In the genomic region with DNA sequence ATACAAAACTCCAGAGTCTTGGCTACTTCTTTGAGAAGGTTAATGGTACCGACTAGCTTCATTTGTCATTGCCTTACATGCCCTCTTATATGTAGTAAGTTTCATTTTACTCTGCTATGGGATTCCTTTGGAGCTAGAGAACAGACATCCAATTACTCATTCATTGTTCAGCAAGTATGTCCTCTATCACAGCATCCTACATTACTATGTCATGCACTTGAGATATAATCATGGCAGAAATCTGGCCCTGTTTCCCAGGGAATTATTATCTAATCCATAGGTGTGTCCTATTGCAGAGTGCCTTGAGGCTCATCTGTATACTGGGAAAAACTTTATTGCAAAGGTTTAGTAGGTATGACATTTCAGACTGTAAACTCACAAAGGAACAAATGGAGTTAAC, we compare ENCODE assay signal across 30 cellular contexts.
DNase-seq lines count a peak whose midpoint lies in the region; ATAC-seq and TF ChIP-seq lines count a peak whose summit lies in the region.
"Had no signal": no experiment of that assay in that cellular context is flagged by ENCODE, and none has a peak within 500 bp of the region (broad histone marks: within the 10 kb centered on the region; RNA-seq: fewer than 3 reads in every experiment).

No MANE protein-coding gene starts in this region.

- ATAC-seq in SK-N-SH treated with all-trans-retinoic acid at 6 μM for 48 hours = peak; percentile 44; the same call in 1 of the 3 replicates
- ATAC-seq: activated CD8-positive, alpha-beta T cell treated with anti-CD3 and anti-CD28 coated beads for 36 hours; activated T-helper 17 cell treated with anti-CD3 and anti-CD28 coated beads, Interleukin-2, amount 50 U/mL, for 72 hours; effector memory CD8-positive, alpha-beta T cell; heart right ventricle had no signal

- H3K4me3 ChIP-seq in fibroblast of the aortic adventitia (ENCODE audit: low read depth, low read length) (no peak overlapping the region), skeletal muscle cell (ENCODE audit: low read depth, low read length) (no peak overlapping the region)
- H3K4me3 ChIP-seq: breast epithelium, coronary artery, heart right ventricle, Peyer's patch, right atrium auricular region had no signal

- TF ChIP-seq CTCF in fibroblast of the aortic adventitia (IDR thresholded peaks at IDR 0.05; ENCODE audit: insufficient read depth, low read length) = no peak

- DNase-seq in HCEC 1CT (peak; percentile 45), fibroblast of the aortic adventitia (ENCODE audit: low read depth) (peak; percentile 9), skeletal muscle cell (ENCODE audit: low read depth) (peak; percentile 12), NCI-H1092 (lab: John Stamatoyannopoulos, UW) (no peak), foreskin melanocyte (no peak), NCI-H748 treated with DMSO at 0.1 percent for 48 hours (lab: John Stamatoyannopoulos, UW) (no peak)
- no peak for DNase-seq in activated CD4-positive, alpha-beta T cell treated with anti-CD3 and anti-CD28 coated beads for 4 hours
- DNase-seq: activated CD4-positive, CD25-positive, alpha-beta regulatory T cell treated with anti-CD3 and anti-CD28 coated beads, Interleukin-2, amount 50 U/mL, for 72 hours; activated CD8-positive, alpha-beta T cell treated with anti-CD3 and anti-CD28 coated beads for 36 hours; activated naive CD4-positive, alpha-beta T cell treated with anti-CD3 and anti-CD28 coated beads, Interleukin-2, amount 10 ng/mL, durations not matched to agents 7 days and 5 days; amniotic stem cell; DMS79; effector memory CD8-positive, alpha-beta T cell; erythroblast; H7; heart right ventricle; kidney glomerular epithelial cell; MV-4-11; NCI-H146; NCI-H446; NCI-H774; Peyer's patch; SHP77 treated with DMSO at 0.1 percent for 48 hours; stimulated activated CD4-positive, alpha-beta T cell treated with anti-CD3 and anti-CD28 coated beads, Interleukin-1b, Interleukin-23, amount 100 ng/mL, for 48 hours; stimulated activated naive CD4-positive, alpha-beta T cell treated with Interleukin-2 at 50 U/mL for 16 hours had no signal

TF ChIP-seq in SK-N-SH treated with all-trans-retinoic acid at 6 μM for 48 hours, 23 proteins besides CTCF, POLR2A, EP300 and RAD21:
- TF ChIP-seq, protein P1, sequence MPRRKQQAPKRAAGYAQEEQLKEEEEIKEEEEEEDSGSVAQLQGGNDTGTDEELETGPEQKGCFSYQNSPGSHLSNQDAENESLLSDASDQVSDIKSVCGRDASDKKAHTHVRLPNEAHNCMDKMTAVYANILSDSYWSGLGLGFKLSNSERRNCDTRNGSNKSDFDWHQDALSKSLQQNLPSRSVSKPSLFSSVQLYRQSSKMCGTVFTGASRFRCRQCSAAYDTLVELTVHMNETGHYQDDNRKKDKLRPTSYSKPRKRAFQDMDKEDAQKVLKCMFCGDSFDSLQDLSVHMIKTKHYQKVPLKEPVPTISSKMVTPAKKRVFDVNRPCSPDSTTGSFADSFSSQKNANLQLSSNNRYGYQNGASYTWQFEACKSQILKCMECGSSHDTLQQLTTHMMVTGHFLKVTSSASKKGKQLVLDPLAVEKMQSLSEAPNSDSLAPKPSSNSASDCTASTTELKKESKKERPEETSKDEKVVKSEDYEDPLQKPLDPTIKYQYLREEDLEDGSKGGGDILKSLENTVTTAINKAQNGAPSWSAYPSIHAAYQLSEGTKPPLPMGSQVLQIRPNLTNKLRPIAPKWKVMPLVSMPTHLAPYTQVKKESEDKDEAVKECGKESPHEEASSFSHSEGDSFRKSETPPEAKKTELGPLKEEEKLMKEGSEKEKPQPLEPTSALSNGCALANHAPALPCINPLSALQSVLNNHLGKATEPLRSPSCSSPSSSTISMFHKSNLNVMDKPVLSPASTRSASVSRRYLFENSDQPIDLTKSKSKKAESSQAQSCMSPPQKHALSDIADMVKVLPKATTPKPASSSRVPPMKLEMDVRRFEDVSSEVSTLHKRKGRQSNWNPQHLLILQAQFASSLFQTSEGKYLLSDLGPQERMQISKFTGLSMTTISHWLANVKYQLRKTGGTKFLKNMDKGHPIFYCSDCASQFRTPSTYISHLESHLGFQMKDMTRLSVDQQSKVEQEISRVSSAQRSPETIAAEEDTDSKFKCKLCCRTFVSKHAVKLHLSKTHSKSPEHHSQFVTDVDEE (CRISPR knock-in tag; IDR thresholded peaks at IDR 0.05) = no peak
- TF ChIP-seq ZFP30 (CRISPR knock-in tag; IDR thresholded peaks at IDR 0.05) (no peak), OSR1 (CRISPR knock-in tag; IDR thresholded peaks at IDR 0.05) (no peak), ZC3H10 (CRISPR knock-in tag; IDR thresholded peaks at IDR 0.05) (no peak), TCF4 (CRISPR knock-in tag; IDR thresholded peaks at IDR 0.05; ENCODE audit: borderline replicate concordance) (no peak), GLIS3 (CRISPR knock-in tag; IDR thresholded peaks at IDR 0.05) (no peak), ZFP3 (CRISPR knock-in tag; IDR thresholded peaks at IDR 0.05) (no peak), ISL1 (CRISPR knock-in tag; IDR thresholded peaks at IDR 0.05) (no peak), PPARA (CRISPR knock-in tag; IDR thresholded peaks at IDR 0.05; ENCODE audit: borderline replicate concordance) (no peak), ESRRG (CRISPR knock-in tag; IDR thresholded peaks at IDR 0.05) (no peak), SNAI2 (CRISPR knock-in tag; IDR thresholded peaks at IDR 0.05) (no peak), ZNF565 (CRISPR knock-in tag; conservative IDR thresholded peaks at IDR 0.05; ENCODE audit: low read depth) (no peak)
- TF ChIP-seq, protein P2, sequence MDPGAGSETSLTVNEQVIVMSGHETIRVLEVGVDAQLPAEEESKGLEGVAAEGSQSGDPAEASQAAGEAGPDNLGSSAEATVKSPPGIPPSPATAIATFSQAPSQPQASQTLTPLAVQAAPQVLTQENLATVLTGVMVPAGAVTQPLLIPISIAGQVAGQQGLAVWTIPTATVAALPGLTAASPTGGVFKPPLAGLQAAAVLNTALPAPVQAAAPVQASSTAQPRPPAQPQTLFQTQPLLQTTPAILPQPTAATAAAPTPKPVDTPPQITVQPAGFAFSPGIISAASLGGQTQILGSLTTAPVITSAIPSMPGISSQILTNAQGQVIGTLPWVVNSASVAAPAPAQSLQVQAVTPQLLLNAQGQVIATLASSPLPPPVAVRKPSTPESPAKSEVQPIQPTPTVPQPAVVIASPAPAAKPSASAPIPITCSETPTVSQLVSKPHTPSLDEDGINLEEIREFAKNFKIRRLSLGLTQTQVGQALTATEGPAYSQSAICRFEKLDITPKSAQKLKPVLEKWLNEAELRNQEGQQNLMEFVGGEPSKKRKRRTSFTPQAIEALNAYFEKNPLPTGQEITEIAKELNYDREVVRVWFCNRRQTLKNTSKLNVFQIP (CRISPR knock-in tag; IDR thresholded peaks at IDR 0.05; ENCODE audit: borderline replicate concordance, low read depth) = no peak
- TF ChIP-seq, protein P3, sequence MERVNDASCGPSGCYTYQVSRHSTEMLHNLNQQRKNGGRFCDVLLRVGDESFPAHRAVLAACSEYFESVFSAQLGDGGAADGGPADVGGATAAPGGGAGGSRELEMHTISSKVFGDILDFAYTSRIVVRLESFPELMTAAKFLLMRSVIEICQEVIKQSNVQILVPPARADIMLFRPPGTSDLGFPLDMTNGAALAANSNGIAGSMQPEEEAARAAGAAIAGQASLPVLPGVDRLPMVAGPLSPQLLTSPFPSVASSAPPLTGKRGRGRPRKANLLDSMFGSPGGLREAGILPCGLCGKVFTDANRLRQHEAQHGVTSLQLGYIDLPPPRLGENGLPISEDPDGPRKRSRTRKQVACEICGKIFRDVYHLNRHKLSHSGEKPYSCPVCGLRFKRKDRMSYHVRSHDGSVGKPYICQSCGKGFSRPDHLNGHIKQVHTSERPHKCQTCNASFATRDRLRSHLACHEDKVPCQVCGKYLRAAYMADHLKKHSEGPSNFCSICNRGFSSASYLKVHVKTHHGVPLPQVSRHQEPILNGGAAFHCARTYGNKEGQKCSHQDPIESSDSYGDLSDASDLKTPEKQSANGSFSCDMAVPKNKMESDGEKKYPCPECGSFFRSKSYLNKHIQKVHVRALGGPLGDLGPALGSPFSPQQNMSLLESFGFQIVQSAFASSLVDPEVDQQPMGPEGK (CRISPR knock-in tag; IDR thresholded peaks at IDR 0.05; ENCODE audit: borderline replicate concordance) = no peak
TF ChIP-seq in SK-N-SH treated with all-trans-retinoic acid at 6 μM for 48 hours: peak in this region for 0.

Comparison
In these comparisons a context has a peak if more than half of its experiments do, and no peak if none do; other contexts are left out.
1. DNase-seq: peak in HCEC 1CT (single experiment), fibroblast of the aortic adventitia (single experiment) and skeletal muscle cell (single experiment); none in activated CD4-positive, alpha-beta T cell treated with anti-CD3 and anti-CD28 coated beads for 4 hours (0 of 2), NCI-H1092 (single experiment), foreskin melanocyte (single experiment) and NCI-H748 treated with DMSO at 0.1 percent for 48 hours (single experiment).